ENCODE assay signal across 22 cellular contexts in the genomic region with DNA sequence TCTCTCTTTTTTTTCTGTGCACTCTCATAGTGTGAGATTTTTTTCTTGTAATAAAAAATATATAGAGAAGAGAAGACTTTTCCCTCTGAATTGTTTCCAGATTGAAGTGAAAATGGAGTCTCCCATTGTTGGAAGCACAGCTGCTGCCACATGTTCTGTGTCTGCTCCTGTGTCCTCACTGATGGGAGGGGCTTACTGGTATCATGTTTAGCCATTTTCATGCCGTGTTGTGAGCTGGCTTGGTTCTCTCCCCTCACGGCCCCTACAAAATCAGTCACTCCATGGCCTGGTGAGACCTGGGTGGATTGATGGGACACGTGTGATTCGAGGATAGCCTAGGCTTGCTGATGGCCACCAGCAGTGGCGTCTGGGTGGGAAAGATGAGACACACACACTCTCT.
A peak's percentile ranks its signal among the peaks of the same experiment; 100 is the strongest.
DNase-seq lines count a peak whose midpoint lies in the region; ATAC-seq lines count a peak whose summit lies in the region.
"Had no signal": no experiment of that assay in that cellular context is flagged by ENCODE, and none has a peak within 500 bp of the region (broad histone marks: within the 10 kb centered on the region; RNA-seq: fewer than 3 reads in every experiment).

No MANE protein-coding gene starts in this region.

- no peak overlapping the region for H2AK5ac ChIP-seq in mesenchymal stem cell (ENCODE audit: low read length, severe bottlenecking)

- H3K27me3 ChIP-seq in SJCRH30 (no peaks in the 10 kb centered on the region), mesenchymal stem cell (ENCODE audit: control insufficient read depth in 1 of 2, insufficient read depth in 1 of 2, low read length in 2 of 2) (no peaks in the 10 kb centered on the region)
- H3K27me3 ChIP-seq: BE2C had no signal

- H3K9ac ChIP-seq in mesenchymal stem cell (ENCODE audit: low read length), result no peak overlapping the region
- H3K9ac ChIP-seq: GM23248 had no signal

- DNase-seq in SJCRH30 (peak in 1 of 2 experiments; percentile 52), mesenchymal stem cell (no peak), HPDE6-E6E7 (ENCODE audit: extremely low spot score) (no peak), NCI-H524 treated with DMSO at 0.1 percent for 48 hours (lab: John Stamatoyannopoulos, UW) (no peak)
- DNase-seq: BE2C, DMS53, EL, GF-D8, GM23248, KBM-7, NCI-H1105, NCI-H2081 treated with DMSO at 0.1 percent for 48 hours, NCI-H446 treated with DMSO at 0.1 percent for 48 hours, NCI-H69, SIG-M5 had no signal

- H3K79me1 ChIP-seq in mesenchymal stem cell (replicated peaks; ENCODE audit: low read length, poor library complexity, severe bottlenecking), result no peaks in the 10 kb centered on the region

- no peak overlapping the region for H4K8ac ChIP-seq in mesenchymal stem cell (ENCODE audit: low read length)

- H4K91ac ChIP-seq in mesenchymal stem cell (ENCODE audit: low read length), result peak overlapping the region; percentile 40

- H3K4me1 ChIP-seq in SJCRH30, result no peaks in the 10 kb centered on the region; the same call in 1 of the 2 replicates
- peaks cover 1% of the 10 kb centered on the region for H3K4me1 ChIP-seq in mesenchymal stem cell (ENCODE audit: control insufficient read depth, insufficient read depth, low read depth, low read length)
- H3K4me1 ChIP-seq: BE2C, HAP-1 had no signal

- 90% methylated on average over 5 of the region's 5 CpGs for WGBS in mesenchymal stem cell

- peak overlapping the region; percentile 29 for H3K27ac ChIP-seq in SJCRH30
- H3K27ac ChIP-seq in mesenchymal stem cell (ENCODE audit: low read length, poor library complexity, severe bottlenecking), result no peak overlapping the region
- H3K27ac ChIP-seq: GM23248, RWPE1 had no signal

- peak overlapping the region; percentile 12 to 76 for H2BK12ac ChIP-seq in mesenchymal stem cell (ENCODE audit: low read length in 2 of 2)

- H3K4me3 ChIP-seq in SJCRH30 (no peak overlapping the region), mesenchymal stem cell (ENCODE audit: insufficient read depth in 1 of 2, low read depth in 1 of 2, low read length in 2 of 2) (no peak overlapping the region)
- H3K4me3 ChIP-seq: GM23248, HAP-1 had no signal

- H3K36me3 ChIP-seq in SJCRH30 (no peaks in the 10 kb centered on the region), mesenchymal stem cell (ENCODE audit: control insufficient read depth in 1 of 2, insufficient read depth in 2 of 2, low read depth in 1 of 2, low read length in 2 of 2) (no peaks in the 10 kb centered on the region)
- H3K36me3 ChIP-seq: BE2C, HAP-1 had no signal

- no peak overlapping the region for H3K4me2 ChIP-seq in mesenchymal stem cell (ENCODE audit: low read length, poor library complexity, severe bottlenecking)

- no peaks in the 10 kb centered on the region for H3K9me3 ChIP-seq in SJCRH30 (replicated peaks)
- H3K9me3 ChIP-seq in mesenchymal stem cell (ENCODE audit: control insufficient read depth, low read length), result no peaks in the 10 kb centered on the region
- H3K9me3 ChIP-seq: BE2C, HAP-1 had no signal

- H2AFZ ChIP-seq in mesenchymal stem cell (ENCODE audit: low read depth, low read length), result no peak overlapping the region
- H2AFZ ChIP-seq: GM23248 had no signal

- H3K23ac ChIP-seq in mesenchymal stem cell (ENCODE audit: low read length in 2 of 2), result no peak overlapping the region

- H2BK120ac ChIP-seq in mesenchymal stem cell (ENCODE audit: low read depth, low read length), result no peak overlapping the region

- H3K18ac ChIP-seq in mesenchymal stem cell (ENCODE audit: low read depth in 1 of 2, low read length in 2 of 2), result no peak overlapping the region

- peak overlapping the region; percentile 19 for H2BK15ac ChIP-seq in mesenchymal stem cell (ENCODE audit: low read depth, poor library complexity, severe bottlenecking)

- no peak overlapping the region for H2BK5ac ChIP-seq in mesenchymal stem cell (ENCODE audit: low read depth, low read length, poor library complexity, severe bottlenecking)

- no peak overlapping the region for H3K14ac ChIP-seq in mesenchymal stem cell (ENCODE audit: low read length in 2 of 2)

- no peak overlapping the region for H3K4ac ChIP-seq in mesenchymal stem cell (ENCODE audit: low read depth in 1 of 2, low read length in 2 of 2)

- ATAC-seq in GM19395 (IDR thresholded peaks at IDR 0.05; ENCODE audit: unreplicated experiment), result peak; percentile 19
- ATAC-seq in HG03442 (IDR thresholded peaks at IDR 0.05; ENCODE audit: unreplicated experiment), result peak; percentile 17
- ATAC-seq in HG02840 (IDR thresholded peaks at IDR 0.05; ENCODE audit: low FRiP score, unreplicated experiment), result no peak
- ATAC-seq: HepG2, SK-N-SH treated with all-trans-retinoic acid at 6 μM for 48 hours had no signal
